Comparison of ENCODE assay signal across 8 cellular contexts in the genomic region with DNA sequence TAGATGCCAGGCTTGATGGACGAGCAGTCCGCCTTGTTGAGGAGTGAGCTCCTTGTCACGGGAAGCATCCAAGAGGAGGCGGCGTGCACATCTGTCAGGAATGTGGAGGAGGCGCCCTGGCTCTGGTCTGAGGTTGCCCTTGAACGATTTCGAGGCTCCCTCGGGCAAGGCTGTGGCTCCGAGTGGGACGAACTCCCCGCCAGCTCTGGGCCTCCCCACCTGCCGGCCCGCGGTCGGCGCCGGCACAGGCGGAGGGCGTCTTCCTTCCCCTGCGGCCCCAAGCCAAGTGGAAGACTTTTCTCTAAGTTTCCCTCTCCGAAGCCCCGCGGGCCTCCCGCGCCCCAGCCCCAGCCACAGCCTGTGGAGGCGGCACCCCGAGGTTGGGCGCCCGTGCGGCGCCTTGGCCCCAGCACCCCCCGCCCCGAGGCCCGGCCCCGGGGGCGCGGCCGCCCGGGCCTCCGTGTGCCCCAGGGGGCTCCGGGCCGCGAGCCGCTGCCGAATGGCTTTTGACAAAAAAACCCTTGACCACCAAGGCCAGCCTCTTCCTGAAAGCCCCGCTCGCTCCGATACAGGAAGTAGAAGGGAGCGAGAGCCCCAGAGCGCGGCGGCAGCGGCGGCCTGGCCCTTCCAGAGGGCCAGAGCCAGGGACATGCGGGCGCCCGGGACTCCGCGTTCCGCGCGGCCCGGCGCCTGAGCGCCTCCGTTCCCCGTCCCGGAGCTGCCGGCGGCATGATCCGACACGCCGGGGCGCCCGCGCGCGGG. TPM values are rescaled to one million over a fixed set of nuclear protein-coding genes. Genes with fewer than 3 reads are reported as not detected.
DNase-seq lines count a peak whose midpoint lies in the region; ATAC-seq and TF ChIP-seq lines count a peak whose summit lies in the region.

A gene with protein sequence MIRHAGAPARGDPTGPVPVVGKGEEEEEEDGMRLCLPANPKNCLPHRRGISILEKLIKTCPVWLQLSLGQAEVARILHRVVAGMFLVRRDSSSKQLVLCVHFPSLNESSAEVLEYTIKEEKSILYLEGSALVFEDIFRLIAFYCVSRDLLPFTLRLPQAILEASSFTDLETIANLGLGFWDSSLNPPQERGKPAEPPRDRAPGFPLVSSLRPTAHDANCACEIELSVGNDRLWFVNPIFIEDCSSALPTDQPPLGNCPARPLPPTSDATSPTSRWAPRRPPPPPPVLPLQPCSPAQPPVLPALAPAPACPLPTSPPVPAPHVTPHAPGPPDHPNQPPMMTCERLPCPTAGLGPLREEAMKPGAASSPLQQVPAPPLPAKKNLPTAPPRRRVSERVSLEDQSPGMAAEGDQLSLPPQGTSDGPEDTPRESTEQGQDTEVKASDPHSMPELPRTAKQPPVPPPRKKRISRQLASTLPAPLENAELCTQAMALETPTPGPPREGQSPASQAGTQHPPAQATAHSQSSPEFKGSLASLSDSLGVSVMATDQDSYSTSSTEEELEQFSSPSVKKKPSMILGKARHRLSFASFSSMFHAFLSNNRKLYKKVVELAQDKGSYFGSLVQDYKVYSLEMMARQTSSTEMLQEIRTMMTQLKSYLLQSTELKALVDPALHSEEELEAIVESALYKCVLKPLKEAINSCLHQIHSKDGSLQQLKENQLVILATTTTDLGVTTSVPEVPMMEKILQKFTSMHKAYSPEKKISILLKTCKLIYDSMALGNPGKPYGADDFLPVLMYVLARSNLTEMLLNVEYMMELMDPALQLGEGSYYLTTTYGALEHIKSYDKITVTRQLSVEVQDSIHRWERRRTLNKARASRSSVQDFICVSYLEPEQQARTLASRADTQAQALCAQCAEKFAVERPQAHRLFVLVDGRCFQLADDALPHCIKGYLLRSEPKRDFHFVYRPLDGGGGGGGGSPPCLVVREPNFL (plus strand): TSS at position 578 of the 762 bp plus-strand sequence. CDS start 152 bp downstream, at position 730.

- peaks cover 12 to 31% (median 30%) of the 10 kb centered on the region in 3 donors for H3K27me3 Mint-ChIP-seq in CD14-positive monocyte (ENCODE audit: low read depth in 3 of 3)
- no peaks in the 10 kb centered on the region for H3K27me3 Mint-ChIP-seq in stimulated activated naive B cell treated with anti-CD40 and anti-IgM and Interleukin-4, amounts not matched to agents 10 μg/mL and 1 μg/mL and 100 μg/mL, for 72 hours

- H3K27ac Mint-ChIP-seq in CD14-positive monocyte, result peak within 1 kb of the TSS; percentile 57 to 92 (median 90)
- H3K27ac Mint-ChIP-seq in stimulated activated naive B cell treated with anti-CD40 and anti-IgM and Interleukin-4, amounts not matched to agents 10 μg/mL and 1 μg/mL and 100 μg/mL, for 72 hours, result peak within 1 kb of the TSS; percentile 90

- TF ChIP-seq CTCF in CD14-positive monocyte (IDR thresholded peaks at IDR 0.05), result no peak

- peaks cover 37 to 38% of the 10 kb centered on the region in 2 donors for H3K36me3 Mint-ChIP-seq in CD14-positive monocyte
- H3K36me3 Mint-ChIP-seq in stimulated activated naive B cell treated with anti-CD40 and anti-IgM and Interleukin-4, amounts not matched to agents 10 μg/mL and 1 μg/mL and 100 μg/mL, for 72 hours, result no peaks in the 10 kb centered on the region

- H3K4me3 Mint-ChIP-seq in CD14-positive monocyte, result peak within 1 kb of the TSS; percentile 86 to 89
- H3K4me3 Mint-ChIP-seq in stimulated activated naive B cell treated with anti-CD40 and anti-IgM and Interleukin-4, amounts not matched to agents 10 μg/mL and 1 μg/mL and 100 μg/mL, for 72 hours, result peak within 1 kb of the TSS; percentile 84 to 88

- peaks cover 0 to 2% (median 0%) of the 10 kb centered on the region in 7 donors for H3K9me3 Mint-ChIP-seq in CD14-positive monocyte
- no peaks in the 10 kb centered on the region for H3K9me3 Mint-ChIP-seq in stimulated activated naive B cell treated with anti-CD40 and anti-IgM and Interleukin-4, amounts not matched to agents 10 μg/mL and 1 μg/mL and 100 μg/mL, for 72 hours

- peak within 1 kb of the TSS; percentile 39 for H3K4me3 ChIP-seq in ectodermal cell (ENCODE audit: insufficient read depth, low read depth, low read length)

- WGBS in ectodermal cell, 2 experiments, result 8% methylated on average over 79 of the region's 79 CpGs

- intact Hi-C loops in CD14-positive monocyte (cut with micrococcal nuclease), result loop anchor here (10.0 kb wide), 2 partner anchors 49 to 141 kb away; no protein-coding TSS in a partner anchor

- ATAC-seq in GM19438 (IDR thresholded peaks at IDR 0.05; ENCODE audit: low read depth, unreplicated experiment), result peak; percentile 55
- peak; percentile 76 for ATAC-seq in stimulated activated naive B cell treated with anti-CD40 and anti-IgM and Interleukin-4, amounts not matched to agents 10 μg/mL and 1 μg/mL and 100 μg/mL, for 72 hours (replicated peaks)
- ATAC-seq in GM18873 (IDR thresholded peaks at IDR 0.05; ENCODE audit: low FRiP score, unreplicated experiment), result no peak

- H3K27me3 ChIP-seq in ectodermal cell (ENCODE audit: control insufficient read depth, insufficient read depth, low read length, poor library complexity, severe bottlenecking), result peaks cover 51% of the 10 kb centered on the region

- no peaks in the 10 kb centered on the region for H3K9me3 ChIP-seq in ectodermal cell (ENCODE audit: control insufficient read depth, low read length)

- H3K4me1 Mint-ChIP-seq in CD14-positive monocyte, result peaks cover 64% of the 10 kb centered on the region
- peaks cover 30 to 45% of the 10 kb centered on the region in 2 donors for H3K4me1 Mint-ChIP-seq in stimulated activated naive B cell treated with anti-CD40 and anti-IgM and Interleukin-4, amounts not matched to agents 10 μg/mL and 1 μg/mL and 100 μg/mL, for 72 hours

- no peak within 1 kb of the TSS for H3K27ac ChIP-seq in ectodermal cell (ENCODE audit: insufficient read depth, low read depth, low read length, poor library complexity, severe bottlenecking)

- H3K4me1 ChIP-seq in ectodermal cell (ENCODE audit: control insufficient read depth, insufficient read depth, low read length), result no peaks in the 10 kb centered on the region

- H3K36me3 ChIP-seq in ectodermal cell (ENCODE audit: control insufficient read depth, insufficient read depth, low read length), result no peaks in the 10 kb centered on the region

- DNase-seq in CD14-positive monocyte (ENCODE audit: low spot score) (peak; percentile 77), HT1080 (ENCODE audit: low read depth) (peak; percentile 41), lung microvascular endothelial cell (ENCODE audit: low read depth in 2 of 2) (peak; percentile 74 to 77)
- DNase-seq in activated CD4-positive, alpha-beta T cell treated with anti-CD3 and anti-CD28 coated beads for 48 hours, result peak; percentile 56
- peak; percentile 46 for DNase-seq in stimulated activated naive B cell treated with anti-CD40 and anti-IgM and Interleukin-4, amounts not matched to agents 10 μg/mL and 1 μg/mL and 100 μg/mL, for 72 hours

RNA-seq across cellular contexts. Expression of the gene that starts here (rescaled TPM):
- polyA plus RNA-seq in CD14-positive monocyte, result 10 to 100 TPM; 42.8 to 54.6 TPM
- total RNA-seq in HT1080 (2014; rRNA removed; shearing (Covaris generic)), result 3.0 and 6.6 TPM in 2 replicates
- polyA plus RNA-seq in HT1080 (2015; cell fraction: cytosol; rRNA removed), result 13.0 and 13.5 TPM in 2 replicates
- 5.1 and 6.8 TPM in 2 replicates for polyA plus RNA-seq in HT1080 (2015; cell fraction: nucleus; rRNA removed)
- 1.2 TPM for polyA plus RNA-seq in ectodermal cell (2013, experiment 1 of 4)
- 1.7 TPM for polyA plus RNA-seq in ectodermal cell (2013, experiment 2 of 4)
- 2.1 TPM for polyA plus RNA-seq in ectodermal cell (2013, experiment 3 of 4)
- polyA plus RNA-seq in ectodermal cell (2013, experiment 4 of 4), result 2.1 TPM
- 3.7 and 4.4 TPM in 2 replicates for total RNA-seq in lung microvascular endothelial cell
